In the genomic region with DNA sequence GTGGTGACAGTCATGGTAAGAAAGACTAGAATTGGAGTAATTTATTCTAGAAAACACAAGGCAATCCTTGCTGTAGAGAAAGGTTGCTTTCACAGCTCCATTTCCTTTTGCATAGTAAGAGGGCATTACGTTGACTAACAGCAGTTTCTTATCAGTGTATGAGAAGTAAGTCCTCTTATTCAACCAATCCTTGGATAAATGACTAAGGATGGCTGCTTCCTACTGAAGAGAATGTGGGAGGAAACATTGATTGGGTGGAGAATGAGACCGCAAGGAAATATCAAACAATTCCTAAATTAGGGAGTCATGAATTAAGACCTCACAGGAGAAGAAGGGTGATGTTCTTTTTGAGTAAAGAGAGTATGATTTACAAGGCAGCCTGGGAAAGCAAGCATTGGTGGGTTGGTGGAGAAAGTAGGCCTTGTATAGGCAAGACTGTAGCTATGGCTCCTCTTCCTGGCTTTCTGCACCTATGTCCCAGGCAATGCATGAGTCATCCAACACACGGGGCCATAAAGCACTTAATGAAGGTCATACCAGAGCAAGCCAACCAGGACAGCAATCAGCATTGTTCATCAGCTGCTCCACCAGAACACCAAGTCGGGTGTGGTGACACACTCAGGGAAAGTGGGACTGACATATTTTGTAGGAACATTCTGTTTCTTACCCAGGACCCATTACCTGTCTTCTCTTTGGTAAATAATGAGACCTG, we compare ENCODE assay signal across 1 cellular context.
TF ChIP-seq lines count a peak whose summit lies in the region.

No MANE protein-coding gene starts in this region.

TF ChIP-seq in SK-N-SH, 30 proteins besides CTCF, POLR2A, EP300 and RAD21:
- TF ChIP-seq FOSL2 (IDR thresholded peaks at IDR 0.05; ENCODE audit: borderline replicate concordance, low read depth) = 0 out of 2 replicates have a peak, but pooled peaks have one; percentile 35
- TF ChIP-seq FOXJ3 (CRISPR knock-in tag; IDR thresholded peaks at IDR 0.05) = no peak
